22 cellular contexts compared by ENCODE assay signal in genomic region chr7:74115326-74115725, GRCh38. TPM values are rescaled to one million over a fixed set of nuclear protein-coding genes. Genes with fewer than 3 reads are reported as not detected.
DNase-seq lines count a peak whose midpoint lies in the region; ATAC-seq, FAIRE-seq and TF ChIP-seq lines count a peak whose summit lies in the region.
"Had no signal": no experiment of that assay in that cellular context is flagged by ENCODE, and none has a peak within 500 bp of the region (broad histone marks: within the 10 kb centered on the region; RNA-seq: fewer than 3 reads in every experiment).

No MANE protein-coding gene starts in this region.

- H3K9me3 ChIP-seq in HUES64 (ENCODE audit: insufficient read depth, low read depth, low read length) (no peaks in the 10 kb centered on the region), K562 (replicated peaks; ENCODE audit: control insufficient read depth, insufficient read depth, low read depth, low read length) (no peaks in the 10 kb centered on the region), osteoblast (ENCODE audit: low read depth, low read length) (no peaks in the 10 kb centered on the region)
- H3K9me3 ChIP-seq: adrenal gland, left lung, ovary, uterus had no signal

- FAIRE-seq in K562 (lab: Jason Lieb, UNC), result no peak
- FAIRE-seq: GM12891 had no signal

- peak; percentile 81 for ATAC-seq in K562
- no peak for ATAC-seq in GM19395 (IDR thresholded peaks at IDR 0.05; ENCODE audit: unreplicated experiment)
- no peak for ATAC-seq in GM19463 (IDR thresholded peaks at IDR 0.05; ENCODE audit: unreplicated experiment)
- ATAC-seq: activated T-cell treated with anti-CD3 and anti-CD28 coated beads, Interleukin-2, amount 50 U/mL, for 4 hours; left lung; naive thymus-derived CD4-positive, alpha-beta T cell; sciatic nerve had no signal

- H3K27ac ChIP-seq in HUES64 (ENCODE audit: low read depth, low read length), result peak overlapping the region; percentile 49
- H3K27ac ChIP-seq in K562 (ENCODE audit: extremely low read depth, low read depth, low read length), result no peak overlapping the region
- no peak overlapping the region for H3K27ac ChIP-seq in osteoblast (ENCODE audit: low read depth, low read length)
- H3K27ac ChIP-seq: adrenal gland, heart left ventricle, left lung, ovary, uterus had no signal

- H3K4me2 ChIP-seq in K562 (ENCODE audit: insufficient read depth, low read length), result no peak overlapping the region
- H3K4me2 ChIP-seq in osteoblast (ENCODE audit: insufficient read depth, low read length), result no peak overlapping the region

- H3K36me3 ChIP-seq in HUES64 (ENCODE audit: insufficient read depth, low read length), result peaks cover 52% of the 10 kb centered on the region
- peaks cover 39% of the 10 kb centered on the region; the same call in 2 of the 3 replicates for H3K36me3 ChIP-seq in K562 (ENCODE audit: control insufficient read depth, insufficient read depth, low read length)
- peaks cover 59% of the 10 kb centered on the region for H3K36me3 ChIP-seq in osteoblast (ENCODE audit: insufficient read depth, low read length)
- H3K36me3 ChIP-seq: ovary, uterus had no signal

- BruUV-seq in K562 (replicated peaks; lab: Mats Ljungman, UMichigan), result no TSS peak

- H3K9me1 ChIP-seq in K562 (ENCODE audit: control insufficient read depth, insufficient read depth, low read length), result no peaks in the 10 kb centered on the region

- no peak for TF ChIP-seq EP300 in K562 (IDR thresholded peaks at IDR 0.05; ENCODE audit: low read length)

- in situ Hi-C loops in K562 (cut with MboI), result no loop called here

- H4K20me1 ChIP-seq in K562 (replicated peaks; ENCODE audit: control insufficient read depth, insufficient read depth, low read length) (no peaks in the 10 kb centered on the region), osteoblast (ENCODE audit: insufficient read depth, low read length) (no peaks in the 10 kb centered on the region)

- H3K4me3 ChIP-seq in HUES64 (ENCODE audit: low read length) (no peak overlapping the region), K562 (no peak overlapping the region), osteoblast (ENCODE audit: insufficient read depth, low read length) (no peak overlapping the region)
- H3K4me3 ChIP-seq: adrenal gland, heart left ventricle, left lung, ovary, uterus had no signal

- no peak for TF ChIP-seq POLR2A in K562 (conservative IDR thresholded peaks at IDR 0.05)

- H3K4me1 ChIP-seq in HUES64 (ENCODE audit: insufficient read depth, low read length), result no peaks in the 10 kb centered on the region
- H3K4me1 ChIP-seq in K562 (replicated peaks in 1 of 2; ENCODE audit: control insufficient read depth in 2 of 2, insufficient read depth in 2 of 2, low read length in 2 of 2), result peaks cover 0 to 1% of the 10 kb centered on the region in 2 experiments; a peak in 1 of 5 replicates
- H3K4me1 ChIP-seq in osteoblast (ENCODE audit: insufficient read depth, low read length), result no peaks in the 10 kb centered on the region
- H3K4me1 ChIP-seq: adrenal gland, heart left ventricle, left lung, uterus had no signal

- H3K79me2 ChIP-seq in K562 (ENCODE audit: control insufficient read depth, insufficient read depth, low read length) (no peaks in the 10 kb centered on the region), osteoblast (ENCODE audit: insufficient read depth, low read length) (no peaks in the 10 kb centered on the region)

- intact Hi-C loops in K562 (cut with micrococcal nuclease), result no loop called here

- H2AFZ ChIP-seq in K562 (ENCODE audit: low read depth, low read length) (no peak overlapping the region), osteoblast (ENCODE audit: low read length) (no peak overlapping the region)

- H3K9ac ChIP-seq in HUES64 (ENCODE audit: low read depth, low read length) (no peak overlapping the region), K562 (ENCODE audit: insufficient read depth in 1 of 2, low read depth in 2 of 2, low read length in 2 of 2) (no peak overlapping the region)

- POLR2A ChIA-PET in K562 (lab: Yijun Ruan, JAX), result interaction anchor here (1.8 kb wide), 1 partner anchor 11 kb away, joined by 5 read pairs; no protein-coding TSS in a partner anchor

- CTCF ChIA-PET in K562 (lab: Yijun Ruan, JAX; ENCODE audit: low intra/inter-chr PET ratio), result no interaction called here

- TF ChIP-seq CTCF in K562 (IDR thresholded peaks at IDR 0.05 in 2 of 3, conservative IDR thresholded peaks at IDR 0.05 in 1 of 3; ENCODE audit: insufficient read depth in 2 of 3, low read depth in 1 of 3, low read length in 3 of 3) (peak in 2 of 3 experiments; percentile 23 to 43; a peak in 3 of 6 replicates), osteoblast (IDR thresholded peaks at IDR 0.05; ENCODE audit: extremely low read depth, low read depth, low read length) (peak; percentile 8)

- H3K27me3 ChIP-seq in HUES64 (ENCODE audit: insufficient read depth, low read length), result no peaks in the 10 kb centered on the region
- no peaks in the 10 kb centered on the region for H3K27me3 ChIP-seq in K562 (ENCODE audit: control insufficient read depth in 2 of 2, insufficient read depth in 2 of 2, low read length in 2 of 2)
- no peaks in the 10 kb centered on the region for H3K27me3 ChIP-seq in osteoblast (ENCODE audit: insufficient read depth, low read length)
- H3K27me3 ChIP-seq: adrenal gland, heart left ventricle, left lung, ovary, uterus had no signal

- TF ChIP-seq RAD21 in K562 (CRISPR knock-in tag; conservative IDR thresholded peaks at IDR 0.05 in 1 of 2, IDR thresholded peaks at IDR 0.05 in 1 of 2), result no peak

- DNase-seq in ELF-1 (ENCODE audit: low read depth, low spot score) (peak; percentile 44), K562 (ENCODE audit: extremely low read depth in 1 of 4, low spot score in 3 of 4) (peak in 2 of 4 experiments; percentile 43 to 56), osteoblast (ENCODE audit: insufficient read length, low spot score, missing footprints) (no peak)
- DNase-seq in stimulated activated CD4-positive, alpha-beta T cell treated with anti-CD3 and anti-CD28 coated beads, Interleukin-4, amount 100 ng/mL, for 24 hours, result no peak
- DNase-seq: activated CD8-positive, alpha-beta memory T cell treated with anti-CD3 and anti-CD28 coated beads for 24 hours; activated naive CD4-positive, alpha-beta T cell; activated T-cell treated with anti-CD3 and anti-CD28 coated beads, Interleukin-2, amount 50 U/mL, for 4 hours; adrenal gland; CD8-positive, alpha-beta memory T cell; left lung; naive thymus-derived CD4-positive, alpha-beta T cell; NCI-H2081 treated with DMSO at 0.1 percent for 48 hours; NCI-H510A treated with DMSO at 0.1 percent for 48 hours; ovary; substantia nigra; uterus had no signal

- WGBS in HUES64, result 57% methylated on average over 17 of the region's 17 CpGs
- WGBS in K562 (ENCODE audit: insufficient coverage, low coverage, missing lambda C conversion rate), result 77% methylated on average over 9 of the region's 17 CpGs

RNA-seq across cellular contexts. Expression of gene LIMK1, which starts 31.7 kb away (rescaled TPM):
- polyA plus RNA-seq in HUES64 (2013, experiment 1 of 2), result 46.1 TPM
- polyA plus RNA-seq in HUES64 (2013, experiment 2 of 2), result 54.0 TPM
- 23.2 and 66.1 TPM in 2 replicates for total RNA-seq in K562 (2011; cell fraction: chromatin; rRNA removed; ENCODE audit: low replicate concordance)
- total RNA-seq in K562 (2011; cell fraction: nucleolus; rRNA removed), result 28.6 and 29.9 TPM in 2 replicates
- 24.9 and 30.2 TPM in 2 replicates for total RNA-seq in K562 (2011; cell fraction: nucleoplasm; rRNA removed)
- 21.1 and 23.1 TPM in 2 replicates for total RNA-seq in K562 (2014; rRNA removed)
- 5.1 and 6.4 TPM in 2 replicates for total RNA-seq in K562 (2014; rRNA removed; fragmentation: Illumina TruSeq; extraction: Trizol)
- total RNA-seq in K562 (2015; rRNA removed; fragmentation: Illumina TruSeq; extraction: Trizol), result 15.0 and 16.0 TPM in 2 replicates
- total RNA-seq in K562 (2021), result 29.0 and 30.0 TPM in 2 replicates
- 14.3 and 17.7 TPM in 2 replicates for polyA plus RNA-seq in K562 (2011; rRNA removed)
- polyA plus RNA-seq in K562 (2011; cell fraction: cytosol; rRNA removed), result 17.9 and 46.8 TPM in 2 replicates
- polyA plus RNA-seq in K562 (2011; cell fraction: nucleus; rRNA removed), result 22.4 and 50.0 TPM in 2 replicates
- 18.8 and 23.1 TPM in 2 replicates for polyA plus RNA-seq in K562 (2012)
- 24.5 and 36.9 TPM in 2 replicates for polyA plus RNA-seq in K562 (2014; fragmentation: Illumina TruSeq; extraction: Trizol)
- polyA plus RNA-seq in K562 (2014; fragmentation: Nextera tagmentation; extraction: Ambion mirVana), result under 1 TPM; 0.14 to 0.38 TPM
- polyA plus RNA-seq in K562 (2014; rRNA removed), result 15.9 and 18.1 TPM in 2 replicates
- polyA minus RNA-seq in K562 (2011; rRNA and poly(A)+ RNA removed), result 6.9 and 18.5 TPM in 2 replicates
- polyA minus RNA-seq in K562 (2011; cell fraction: cytosol; rRNA and poly(A)+ RNA removed), result 15.1 and 16.3 TPM in 2 replicates
- polyA minus RNA-seq in K562 (2011; cell fraction: nucleus; rRNA and poly(A)+ RNA removed), result 6.2 and 7.5 TPM in 2 replicates
- 46.7 and 48.9 TPM in 2 replicates for total RNA-seq in osteoblast

RNA-seq across cellular contexts. Expression of gene EIF4H, which starts 58.8 kb away (rescaled TPM):
- polyA plus RNA-seq in HUES64 (2013, experiment 1 of 2), result 255 TPM
- polyA plus RNA-seq in HUES64 (2013, experiment 2 of 2), result 271 TPM
- total RNA-seq in K562 (2011; cell fraction: chromatin; rRNA removed; ENCODE audit: low replicate concordance), result 135 and 180 TPM in 2 replicates
- total RNA-seq in K562 (2011; cell fraction: nucleolus; rRNA removed), result 102 and 103 TPM in 2 replicates
- total RNA-seq in K562 (2011; cell fraction: nucleoplasm; rRNA removed), result 156 and 188 TPM in 2 replicates
- total RNA-seq in K562 (2014; rRNA removed) (315 and 338 TPM in 2 replicates), K562 (2014; rRNA removed; fragmentation: Illumina TruSeq; extraction: Trizol) (262 and 319 TPM in 2 replicates), K562 (2015; rRNA removed; fragmentation: Illumina TruSeq; extraction: Trizol) (350 and 354 TPM in 2 replicates), K562 (2021) (408 and 416 TPM in 2 replicates), osteoblast (270 and 295 TPM in 2 replicates)
- polyA plus RNA-seq in K562 (2011; rRNA removed) (346 and 435 TPM in 2 replicates), K562 (2014; fragmentation: Illumina TruSeq; extraction: Trizol) (319 and 334 TPM in 2 replicates), K562 (2014; fragmentation: Nextera tagmentation; extraction: Ambion mirVana) (10 to 100 TPM; 11.0 to 15.9 TPM), K562 (2014; rRNA removed) (369 and 425 TPM in 2 replicates)
- 391 and 403 TPM in 2 replicates for polyA plus RNA-seq in K562 (2011; cell fraction: cytosol; rRNA removed)
- 160 and 185 TPM in 2 replicates for polyA plus RNA-seq in K562 (2011; cell fraction: nucleus; rRNA removed)
- 372 and 407 TPM in 2 replicates for polyA plus RNA-seq in K562 (2012)
- 295 and 304 TPM in 2 replicates for polyA minus RNA-seq in K562 (2011; rRNA and poly(A)+ RNA removed)
- 159 and 193 TPM in 2 replicates for polyA minus RNA-seq in K562 (2011; cell fraction: cytosol; rRNA and poly(A)+ RNA removed)
- polyA minus RNA-seq in K562 (2011; cell fraction: nucleus; rRNA and poly(A)+ RNA removed), result 95.7 and 151 TPM in 2 replicates
